In genomic region chr12:58009355-58009754, GRCh38 we compare ENCODE assay signal across 33 cellular contexts.
"Had no signal": no experiment of that assay in that cellular context is flagged by ENCODE, and none has a peak within 500 bp of the region (broad histone marks: within the 10 kb centered on the region; RNA-seq: fewer than 3 reads in every experiment).

No MANE protein-coding gene starts in this region.

- H3K36me3 ChIP-seq: esophagus muscularis mucosa, left lung, neural progenitor cell, sigmoid colon, transverse colon, uterus had no signal

- H3K4me3 Mint-ChIP-seq: activated B cell treated with CpG ODN at 0.5 μM for 24 hours; activated CD4-positive, alpha-beta T cell treated with anti-CD3 and anti-CD28 coated beads for 36 hours; activated naive CD8-positive, alpha-beta T cell treated with anti-CD3 and anti-CD28 coated beads, Interleukin-2, amount 10 ng/mL, durations not matched to agents 7 days and 5 days; activated T-cell treated with anti-CD3 and anti-CD28 coated beads, Interleukin-2, amount 50 U/mL, for 24 hours; activated T-helper 17 cell treated with anti-CD3 and anti-CD28 coated beads, Interleukin-2, amount 50 U/mL, for 72 hours; effector memory CD8-positive, alpha-beta T cell; immature natural killer cell; naive thymus-derived CD4-positive, alpha-beta T cell; neural progenitor cell; stimulated activated naive B cell treated with anti-CD40 and anti-IgM and Interleukin-4, amounts not matched to agents 10 μg/mL and 1 μg/mL and 100 μg/mL, for 72 hours; T-helper 17 cell had no signal

- H3K27me3 ChIP-seq: body of pancreas, dorsolateral prefrontal cortex, esophagus muscularis mucosa, hepatocyte, left lung, neural progenitor cell, sigmoid colon, transverse colon, uterus had no signal

- DNase-seq: activated B cell treated with CpG ODN at 0.5 μM for 24 hours; activated CD4-positive, alpha-beta T cell treated with anti-CD3 and anti-CD28 coated beads for 36 hours; activated CD4-positive, alpha-beta T cell treated with anti-CD3 and anti-CD28 coated beads, Interleukin-2, amount 50 U/mL, for 4 hours; activated CD8-positive, alpha-beta memory T cell treated with anti-CD3 and anti-CD28 coated beads for 24 hours; activated CD8-positive, alpha-beta memory T cell treated with anti-CD3 and anti-CD28 coated beads, Interleukin-2, amount 50 U/mL, for 4 hours; activated naive CD4-positive, alpha-beta T cell treated with Interleukin-2 at 50 U/mL for 16 hours; activated naive CD8-positive, alpha-beta T cell treated with anti-CD3 and anti-CD28 coated beads, Interleukin-2, amount 10 ng/mL, durations not matched to agents 7 days and 5 days; activated T-cell treated with anti-CD3 and anti-CD28 coated beads, Interleukin-2, amount 50 U/mL, for 24 hours; amygdala; body of pancreas; caudate nucleus; dorsolateral prefrontal cortex; effector memory CD8-positive, alpha-beta T cell; foreskin melanocyte; glutamatergic neuron; immature natural killer cell; left lung; naive thymus-derived CD4-positive, alpha-beta T cell; retina; sigmoid colon; stimulated activated CD4-positive, alpha-beta T cell treated with anti-CD3 and anti-CD28 coated beads, Interleukin-15, amount 100 ng/mL, for 24 hours; stimulated activated CD4-positive, alpha-beta T cell treated with anti-CD3 and anti-CD28 coated beads, Interleukin-2, amount 100 ng/mL, for 48 hours; stimulated activated CD8-positive, alpha-beta memory T cell treated with anti-CD3 and anti-CD28 coated beads, Interleukin-4, amount 100 ng/mL, for 48 hours; stimulated activated naive B cell treated with anti-CD40 and anti-IgM and Interleukin-4, amounts not matched to agents 10 μg/mL and 1 μg/mL and 100 μg/mL, for 72 hours; T-helper 17 cell; transverse colon; uterus had no signal

- H3K4me3 ChIP-seq: body of pancreas, dorsolateral prefrontal cortex, esophagus muscularis mucosa, hepatocyte, left lung, lung, neural progenitor cell, sigmoid colon, smooth muscle cell, transverse colon, uterus had no signal

- H3K9me3 Mint-ChIP-seq: activated T-cell treated with anti-CD3 and anti-CD28 coated beads, Interleukin-2, amount 50 U/mL, for 24 hours; activated T-helper 17 cell treated with anti-CD3 and anti-CD28 coated beads, Interleukin-2, amount 50 U/mL, for 72 hours had no signal

- H3K27ac ChIP-seq: body of pancreas, dorsolateral prefrontal cortex, esophagus muscularis mucosa, hepatocyte, left lung, neural progenitor cell, sigmoid colon, transverse colon, uterus had no signal

- H3K27ac Mint-ChIP-seq: activated B cell treated with CpG ODN at 0.5 μM for 24 hours; activated CD4-positive, alpha-beta T cell treated with anti-CD3 and anti-CD28 coated beads for 36 hours; activated naive CD8-positive, alpha-beta T cell treated with anti-CD3 and anti-CD28 coated beads, Interleukin-2, amount 10 ng/mL, durations not matched to agents 7 days and 5 days; activated T-cell treated with anti-CD3 and anti-CD28 coated beads, Interleukin-2, amount 50 U/mL, for 24 hours; activated T-helper 17 cell treated with anti-CD3 and anti-CD28 coated beads, Interleukin-2, amount 50 U/mL, for 72 hours; effector memory CD8-positive, alpha-beta T cell; immature natural killer cell; naive thymus-derived CD4-positive, alpha-beta T cell; neural progenitor cell; stimulated activated naive B cell treated with anti-CD40 and anti-IgM and Interleukin-4, amounts not matched to agents 10 μg/mL and 1 μg/mL and 100 μg/mL, for 72 hours; T-helper 17 cell had no signal

- H3K9me3 ChIP-seq: body of pancreas, transverse colon, uterus had no signal

- H3K4me1 ChIP-seq: body of pancreas, left lung, neural progenitor cell, sigmoid colon, transverse colon, uterus had no signal

- H3K36me3 Mint-ChIP-seq: activated naive CD8-positive, alpha-beta T cell treated with anti-CD3 and anti-CD28 coated beads, Interleukin-2, amount 10 ng/mL, durations not matched to agents 7 days and 5 days; immature natural killer cell; neural progenitor cell; stimulated activated naive B cell treated with anti-CD40 and anti-IgM and Interleukin-4, amounts not matched to agents 10 μg/mL and 1 μg/mL and 100 μg/mL, for 72 hours had no signal

- H3K27me3 Mint-ChIP-seq: activated naive CD8-positive, alpha-beta T cell treated with anti-CD3 and anti-CD28 coated beads, Interleukin-2, amount 10 ng/mL, durations not matched to agents 7 days and 5 days had no signal

- H3K4me1 Mint-ChIP-seq: activated B cell treated with CpG ODN at 0.5 μM for 24 hours; activated CD4-positive, alpha-beta T cell treated with anti-CD3 and anti-CD28 coated beads for 36 hours; activated T-helper 17 cell treated with anti-CD3 and anti-CD28 coated beads, Interleukin-2, amount 50 U/mL, for 72 hours; immature natural killer cell; stimulated activated naive B cell treated with anti-CD40 and anti-IgM and Interleukin-4, amounts not matched to agents 10 μg/mL and 1 μg/mL and 100 μg/mL, for 72 hours; T-helper 17 cell had no signal
